In the genomic region with DNA sequence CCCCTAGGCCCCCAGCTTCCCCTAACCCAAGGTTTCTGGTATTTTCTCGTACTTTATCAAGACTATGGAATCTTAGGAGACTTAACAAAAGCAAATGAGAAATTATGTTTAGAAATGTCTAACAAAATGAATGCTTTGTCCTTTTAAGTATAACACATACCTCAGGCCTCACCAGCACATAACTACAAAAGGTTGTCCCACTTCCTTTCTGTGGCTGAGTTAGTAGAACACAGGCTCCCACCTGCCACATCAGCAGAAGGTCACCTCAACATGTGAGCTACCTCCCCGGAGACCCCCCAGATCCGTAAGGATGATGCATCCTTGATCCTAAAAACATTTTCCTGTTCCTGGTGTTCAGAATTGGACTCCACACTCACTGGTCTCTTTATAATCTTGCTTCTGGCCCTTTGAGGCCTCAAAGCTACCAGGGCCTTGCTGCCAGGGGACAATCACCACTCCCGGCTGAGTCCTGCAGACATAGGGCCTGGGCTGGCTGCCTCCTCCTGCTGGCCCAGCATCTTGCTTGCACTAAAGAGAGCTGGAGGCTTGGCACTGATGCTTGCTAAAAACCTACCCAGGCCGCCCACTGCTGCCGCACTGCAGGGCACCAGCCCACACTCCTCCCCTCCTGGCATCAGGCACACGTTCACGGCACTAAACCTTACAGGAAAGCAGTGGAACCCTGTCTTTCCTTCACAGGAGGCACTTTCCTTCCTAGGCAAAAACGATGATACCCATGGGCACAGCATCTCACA, we compare ENCODE assay signal across 22 cellular contexts. TPM values are rescaled to one million over a fixed set of nuclear protein-coding genes. Genes with fewer than 3 reads are reported as not detected.
DNase-seq lines count a peak whose midpoint lies in the region; ATAC-seq and TF ChIP-seq lines count a peak whose summit lies in the region.
"Had no signal": no experiment of that assay in that cellular context is flagged by ENCODE, and none has a peak within 500 bp of the region (broad histone marks: within the 10 kb centered on the region; RNA-seq: fewer than 3 reads in every experiment).

No MANE protein-coding gene starts in this region.

- no peaks in the 10 kb centered on the region for H3K9me3 ChIP-seq in CD4-positive, CD25-positive, alpha-beta regulatory T cell (ENCODE audit: control insufficient read depth in 2 of 2, low read length in 2 of 2)
- no peaks in the 10 kb centered on the region for H3K9me3 ChIP-seq in lung (ENCODE audit: control insufficient read depth in 2 of 2, insufficient read depth in 1 of 2, low read length in 1 of 2)
- H3K9me3 ChIP-seq: esophagus muscularis mucosa, tibial artery had no signal

- H3K36me3 ChIP-seq in CD4-positive, CD25-positive, alpha-beta regulatory T cell (ENCODE audit: control insufficient read depth, insufficient read depth, low read length), result no peaks in the 10 kb centered on the region
- peaks cover 0 to 7% of the 10 kb centered on the region in 2 donors for H3K36me3 ChIP-seq in lung (ENCODE audit: control insufficient read depth in 2 of 2, insufficient read depth in 2 of 2, low read length in 2 of 2)
- H3K36me3 ChIP-seq: esophagus muscularis mucosa, tibial artery, WERI-Rb-1 had no signal

- TF ChIP-seq CTCF in lung (IDR thresholded peaks at IDR 0.05; ENCODE audit: control extremely low read depth, extremely low read depth), result no peak

- H3K27ac ChIP-seq in CD4-positive, CD25-positive, alpha-beta regulatory T cell (ENCODE audit: insufficient read depth, low read length, poor library complexity, severe bottlenecking), result no peak overlapping the region
- H3K27ac ChIP-seq in angular gyrus (ENCODE audit: low read depth, low read length) (peak overlapping the region; percentile 41), lung (ENCODE audit: low read depth in 1 of 2, low read length in 1 of 2) (peak overlapping the region in 1 of 2 donors; percentile 70)
- H3K27ac ChIP-seq: esophagus muscularis mucosa, HL-60, tibial artery, WERI-Rb-1 had no signal

- peak overlapping the region in 1 of 3 donors; percentile 32 for H3K27ac Mint-ChIP-seq in CD4-positive, CD25-positive, alpha-beta regulatory T cell
- H3K27ac Mint-ChIP-seq: T-helper 2 cell treated with Interferon-gamma antibody and Interleukin-4, amounts not matched to agents 5 μg/mL and 100 μg/mL, for 36 hours had no signal

- in situ Hi-C loops in G401 (cut with HindIII; ENCODE audit: low sequenced_read_pairs), result no loop called here

- no peaks in the 10 kb centered on the region for H3K27me3 ChIP-seq in CD4-positive, CD25-positive, alpha-beta regulatory T cell (ENCODE audit: control insufficient read depth, insufficient read depth, low read length)
- no peaks in the 10 kb centered on the region for H3K27me3 ChIP-seq in lung (ENCODE audit: control insufficient read depth, insufficient read depth)

- 74 to 76% methylated on average over 9 of the region's 9 CpGs for WGBS in lung, 2 donors

- H3K4me3 Mint-ChIP-seq in CD4-positive, CD25-positive, alpha-beta regulatory T cell, result peak overlapping the region in 3 of 4 donors; percentile 21 to 50 (median 23)
- H3K4me3 Mint-ChIP-seq: T-helper 2 cell treated with Interferon-gamma antibody and Interleukin-4, amounts not matched to agents 5 μg/mL and 100 μg/mL, for 36 hours had no signal

- no peak for ATAC-seq in CD4-positive, CD25-positive, alpha-beta regulatory T cell (ENCODE audit: low read depth in 2 of 2)
- no peak for ATAC-seq in lung (ENCODE audit: insufficient read depth, low FRiP score)
- ATAC-seq: SK-N-SH treated with all-trans-retinoic acid at 6 μM for 48 hours had no signal

- no peak overlapping the region for H3K4me3 ChIP-seq in CD4-positive, CD25-positive, alpha-beta regulatory T cell (ENCODE audit: low read depth, low read length)
- peak overlapping the region; percentile 3 for H3K4me3 ChIP-seq in lung
- H3K4me3 ChIP-seq: esophagus muscularis mucosa, tibial artery had no signal

- no peaks in the 10 kb centered on the region for H3K36me3 Mint-ChIP-seq in CD4-positive, CD25-positive, alpha-beta regulatory T cell

- H3K9me3 Mint-ChIP-seq in CD4-positive, CD25-positive, alpha-beta regulatory T cell, result no peaks in the 10 kb centered on the region
- H3K9me3 Mint-ChIP-seq: T-helper 2 cell treated with Interferon-gamma antibody and Interleukin-4, amounts not matched to agents 5 μg/mL and 100 μg/mL, for 36 hours had no signal

- DNase-seq in CD4-positive, CD25-positive, alpha-beta regulatory T cell, result peak in 1 of 3 donors; percentile 35
- DNase-seq in G401 (ENCODE audit: low spot score) (peak; percentile 50), lung (ENCODE audit: low spot score) (no peak), ecto neural progenitor cell (ENCODE audit: low spot score) (no peak), NK-92 (lab: John Stamatoyannopoulos, UW; ENCODE audit: unreplicated experiment) (no peak)
- DNase-seq in stimulated activated CD4-positive, alpha-beta T cell treated with anti-CD3 and anti-CD28 coated beads, Interleukin-2, amount 100 ng/mL, for 24 hours, result no peak
- DNase-seq: activated effector memory CD4-positive, alpha-beta T cell treated with Interleukin-2 at 50 U/mL for 16 hours; foreskin melanocyte; NCI-H1092; NCI-H2029; NCI-H526 treated with DMSO at 0.1 percent for 48 hours; retina; stimulated activated CD4-positive, alpha-beta T cell treated with anti-CD3 and anti-CD28 coated beads, Interleukin-4, amount 100 ng/mL, for 24 hours; stimulated activated naive CD4-positive, alpha-beta T cell treated with Interleukin-2 at 50 U/mL for 16 hours; tibial artery; WERI-Rb-1 had no signal

- H3K4me1 ChIP-seq in CD4-positive, CD25-positive, alpha-beta regulatory T cell (ENCODE audit: control insufficient read depth, insufficient read depth, low read length, poor library complexity, severe bottlenecking), result peaks cover 17% of the 10 kb centered on the region
- peaks cover 10 to 24% of the 10 kb centered on the region in 2 donors for H3K4me1 ChIP-seq in lung (ENCODE audit: control insufficient read depth in 2 of 2, insufficient read depth in 2 of 2, low read length in 2 of 2)

- H3K27me3 Mint-ChIP-seq in CD4-positive, CD25-positive, alpha-beta regulatory T cell, result peaks cover 7% of the 10 kb centered on the region

- peaks cover 17 to 38% (median 19%) of the 10 kb centered on the region in 4 donors for H3K4me1 Mint-ChIP-seq in CD4-positive, CD25-positive, alpha-beta regulatory T cell

RNA-seq across cellular contexts. Expression of a gene that starts 2.9 kb away (rescaled TPM):
- total RNA-seq in CD4-positive, CD25-positive, alpha-beta regulatory T cell, result 10.6 TPM
- 1 to 10 TPM; 1.4 to 2.2 (median 1.9) TPM for polyA plus RNA-seq in CD4-positive, CD25-positive, alpha-beta regulatory T cell
- 0.98 and 3.2 TPM in 2 replicates for total RNA-seq in G401 (2014; rRNA removed; shearing (Covaris generic))
- total RNA-seq in lung, result 10 to 100 TPM; 18.9 to 20.6 TPM
- 10 to 100 TPM; 11.0 to 95.9 TPM for polyA plus RNA-seq in lung

RNA-seq across cellular contexts. Expression of a gene that starts 39.2 kb away (rescaled TPM):
- total RNA-seq in CD4-positive, CD25-positive, alpha-beta regulatory T cell, result 18.2 TPM
- polyA plus RNA-seq in CD4-positive, CD25-positive, alpha-beta regulatory T cell, result 10 to 100 TPM; 10.9 to 18.6 (median 15.7) TPM
- total RNA-seq in G401 (2014; rRNA removed; shearing (Covaris generic)), result 0.20 and 0.31 TPM in 2 replicates
- total RNA-seq in lung, result 1 to 10 TPM; 2.2 to 4.4 TPM
- polyA plus RNA-seq in lung, result 10 to 100 TPM in 1 of 2 donors, 1 to 10 TPM in 1; 2.9 to 16.6 TPM
- total RNA-seq: lung microvascular endothelial cell had no signal

RNA-seq across cellular contexts. Expression of a gene that starts 54.8 kb away (rescaled TPM):
- total RNA-seq in CD4-positive, CD25-positive, alpha-beta regulatory T cell, result not detected
- polyA plus RNA-seq in CD4-positive, CD25-positive, alpha-beta regulatory T cell, result not detected
- total RNA-seq in G401 (2014; rRNA removed; shearing (Covaris generic)), result not detected in 2 replicates
- total RNA-seq in lung, result 100 to 1,000 TPM; 102 to 188 TPM
- polyA plus RNA-seq in lung, result 10 to 100 TPM; 12.9 to 99.4 TPM

RNA-seq across cellular contexts. Expression of a gene that starts 56.0 kb away (rescaled TPM):
- 9.5 TPM for total RNA-seq in CD4-positive, CD25-positive, alpha-beta regulatory T cell
- polyA plus RNA-seq in CD4-positive, CD25-positive, alpha-beta regulatory T cell, result 10 to 100 TPM; 14.4 to 25.6 (median 16.5) TPM
- total RNA-seq in G401 (2014; rRNA removed; shearing (Covaris generic)), result not detected in 2 replicates
- 1 to 10 TPM; 8.0 to 8.8 TPM for total RNA-seq in lung
- polyA plus RNA-seq in lung, result 10 to 100 TPM in 1 of 2 donors, 1 to 10 TPM in 1; 1.7 to 21.2 TPM
- total RNA-seq: lung microvascular endothelial cell had no signal
